7 cellular contexts compared by ENCODE assay signal in the genomic region with DNA sequence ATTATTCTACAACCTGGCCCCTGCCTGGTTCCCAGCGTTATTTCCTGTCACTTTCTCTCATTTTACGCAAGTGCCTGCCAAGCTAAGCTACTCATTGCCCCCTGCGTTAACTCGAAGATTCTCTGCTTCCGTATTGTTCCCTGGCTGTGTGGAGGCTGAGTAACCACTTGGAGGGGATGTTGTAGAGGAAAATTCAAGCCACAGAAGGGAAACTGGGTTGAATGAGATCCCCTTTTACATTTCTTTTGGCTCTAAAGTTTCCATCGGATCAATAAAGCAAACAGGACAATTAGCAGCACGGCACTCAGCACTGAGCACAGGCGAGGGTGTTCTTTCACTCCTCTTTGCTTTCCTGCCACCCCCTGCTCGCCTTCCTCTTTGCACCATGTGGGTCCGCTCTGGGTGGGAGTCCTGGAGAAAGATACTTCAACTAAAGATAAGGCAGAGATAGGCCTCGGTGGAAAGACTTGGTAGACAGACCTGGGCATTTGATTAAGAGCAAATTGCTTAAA. TPM values are rescaled to one million over a fixed set of nuclear protein-coding genes. Genes with fewer than 3 reads are reported as not detected.
A peak's percentile ranks its signal among the peaks of the same experiment; 100 is the strongest.
DNase-seq lines count a peak whose midpoint lies in the region; ATAC-seq, FAIRE-seq and TF ChIP-seq lines count a peak whose summit lies in the region.

No MANE protein-coding gene starts in this region.

- no peaks in the 10 kb centered on the region for H3K27me3 ChIP-seq in rectal smooth muscle tissue (ENCODE audit: control insufficient read depth, insufficient read depth, low read length)

- DNase-seq in GM12892 (ENCODE audit: insufficient read length) (no peak), NCI-H345 (lab: John Stamatoyannopoulos, UW) (peak; percentile 50), left cardiac atrium (no peak)

- peak overlapping the region; percentile 22 for H3K4me3 ChIP-seq in rectal smooth muscle tissue (ENCODE audit: low read length)

- H3K27me3 Mint-ChIP-seq in activated naive CD4-positive, alpha-beta T cell treated with anti-CD3 and anti-CD28 coated beads, Interleukin-2, amount 50 U/mL, for 24 hours = no peaks in the 10 kb centered on the region

- intact Hi-C loops in left cardiac atrium (cut with DNase I) = loop anchor here (2.0 to 10.0 kb wide), 3 partner anchors 152 to 518 kb away; no protein-coding TSS in a partner anchor

- no peak for TF ChIP-seq POLR2A in GM12892 (IDR thresholded peaks at IDR 0.05; ENCODE audit: low read depth, low read length)

- no peaks in the 10 kb centered on the region for H3K36me3 ChIP-seq in rectal smooth muscle tissue (ENCODE audit: control insufficient read depth, insufficient read depth, low read length)

- peaks cover 53% of the 10 kb centered on the region for H3K4me1 Mint-ChIP-seq in activated naive CD4-positive, alpha-beta T cell treated with anti-CD3 and anti-CD28 coated beads, Interleukin-2, amount 50 U/mL, for 24 hours

- H3K4me1 ChIP-seq in rectal smooth muscle tissue (ENCODE audit: control insufficient read depth, insufficient read depth, low read length) = no peaks in the 10 kb centered on the region

- H3K27ac Mint-ChIP-seq in activated naive CD4-positive, alpha-beta T cell treated with anti-CD3 and anti-CD28 coated beads, Interleukin-2, amount 50 U/mL, for 24 hours = peak overlapping the region; percentile 99

- peaks cover 2% of the 10 kb centered on the region for H3K36me3 Mint-ChIP-seq in activated naive CD4-positive, alpha-beta T cell treated with anti-CD3 and anti-CD28 coated beads, Interleukin-2, amount 50 U/mL, for 24 hours

- H3K9me3 Mint-ChIP-seq in activated naive CD4-positive, alpha-beta T cell treated with anti-CD3 and anti-CD28 coated beads, Interleukin-2, amount 50 U/mL, for 24 hours = no peaks in the 10 kb centered on the region

- no peak overlapping the region for H3K9ac ChIP-seq in rectal smooth muscle tissue (ENCODE audit: low read length)

- H3K27ac ChIP-seq in rectal smooth muscle tissue (ENCODE audit: low read depth, low read length) = peak overlapping the region; percentile 48

- peak; percentile 57 for FAIRE-seq in GM12892 (lab: Jason Lieb, UNC)

- ATAC-seq in left cardiac atrium (peak; percentile 33 to 43), GM21619 (IDR thresholded peaks at IDR 0.05; ENCODE audit: unreplicated experiment) (no peak), GM19328 (IDR thresholded peaks at IDR 0.05; ENCODE audit: unreplicated experiment) (no peak)

- peak overlapping the region; percentile 91 for H3K4me3 Mint-ChIP-seq in activated naive CD4-positive, alpha-beta T cell treated with anti-CD3 and anti-CD28 coated beads, Interleukin-2, amount 50 U/mL, for 24 hours

RNA-seq across cellular contexts. Expression of gene TMSB4X, which starts 4.2 kb away (rescaled TPM):
- 23,212 TPM for polyA plus RNA-seq in GM12892 (2012; ENCODE audit: missing spikeins)
- 1,000 to 10,000 TPM; 1,546 to 1,715 TPM for total RNA-seq in left cardiac atrium

Comparison
In these comparisons a context has a peak if more than half of its experiments do, and no peak if none do; other contexts are left out.
1. ATAC-seq: peak in left cardiac atrium (2 of 2); none in GM21619 (single experiment) and GM19328 (single experiment).